In the genomic region with DNA sequence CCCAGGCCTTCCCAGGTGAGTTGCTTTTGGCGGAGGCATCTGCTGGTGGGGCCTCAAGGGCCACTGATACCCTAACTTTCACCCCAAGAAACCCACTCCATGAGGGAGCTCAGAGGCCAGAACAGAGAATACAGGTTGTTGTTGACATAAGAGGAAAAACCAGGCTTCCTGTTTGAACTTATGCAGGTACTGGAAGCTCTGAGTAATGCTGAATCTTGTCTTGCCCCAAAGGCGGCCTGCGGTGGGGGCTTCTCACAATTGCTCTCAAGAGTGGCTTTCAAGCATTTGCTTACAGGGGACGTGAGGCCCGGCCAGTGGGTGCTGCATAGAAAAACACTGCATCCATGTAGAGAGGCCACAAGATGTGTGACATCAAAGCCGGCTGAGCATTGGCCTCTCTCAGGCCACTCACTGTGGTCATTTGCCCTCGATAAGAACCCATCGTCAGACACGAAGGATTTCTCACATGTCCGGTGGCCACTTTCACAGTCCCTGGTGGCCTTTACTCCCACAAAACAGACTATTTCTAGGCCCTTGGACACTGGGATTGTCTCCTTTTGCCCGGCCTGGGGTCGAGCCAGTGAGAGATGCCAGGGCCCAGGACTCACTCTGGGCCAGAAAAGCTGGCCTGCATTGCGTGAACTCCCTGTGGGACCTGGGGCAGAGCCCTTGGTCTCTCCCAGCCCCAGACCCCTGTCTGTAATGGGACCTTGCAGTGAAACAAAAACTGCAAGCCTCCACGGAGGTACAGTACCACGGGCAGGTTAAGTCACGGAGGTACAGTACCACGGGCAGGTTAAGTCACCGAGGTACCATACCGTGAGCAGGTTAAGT, we compare ENCODE assay signal across 9 cellular contexts. TPM values are rescaled to one million over a fixed set of nuclear protein-coding genes. Genes with fewer than 3 reads are reported as not detected.
DNase-seq lines count a peak whose midpoint lies in the region; ATAC-seq and TF ChIP-seq lines count a peak whose summit lies in the region.
"Had no signal": no experiment of that assay in that cellular context is flagged by ENCODE, and none has a peak within 500 bp of the region (broad histone marks: within the 10 kb centered on the region; RNA-seq: fewer than 3 reads in every experiment).

No MANE protein-coding gene starts in this region.

- no peaks in the 10 kb centered on the region for H3K9me2 ChIP-seq in GM23248 (ENCODE audit: insufficient read depth)

- H3K27ac ChIP-seq in CD8-positive, alpha-beta T cell (ENCODE audit: low read depth, low read length) = peak overlapping the region; percentile 45
- no peak overlapping the region for H3K27ac ChIP-seq in GM23248
- H3K27ac ChIP-seq: SK-N-MC had no signal

- H3K4me3 ChIP-seq in CD8-positive, alpha-beta T cell (ENCODE audit: low read depth, low read length) = peak overlapping the region; percentile 38
- no peak overlapping the region for H3K4me3 ChIP-seq in GM23248
- H3K4me3 ChIP-seq: SK-N-MC had no signal

- no peaks in the 10 kb centered on the region for H3K9me3 Mint-ChIP-seq in CD8-positive, alpha-beta T cell
- H3K9me3 Mint-ChIP-seq in activated CD4-positive, alpha-beta memory T cell treated with anti-CD3 and anti-CD28 coated beads, Interleukin-2, amount 10 ng/mL, durations not matched to agents 7 days and 5 days = no peaks in the 10 kb centered on the region
- H3K9me3 Mint-ChIP-seq in activated naive CD4-positive, alpha-beta T cell treated with anti-CD3 and anti-CD28 coated beads, Interleukin-2, amount 50 U/mL, for 72 hours = peaks cover 0 to 4% of the 10 kb centered on the region in 2 donors

- no peak overlapping the region for H3K4me2 ChIP-seq in GM23248 (ENCODE audit: unreplicated experiment)

- H3K27me3 ChIP-seq in CD8-positive, alpha-beta T cell (ENCODE audit: insufficient read depth, low read length) = no peaks in the 10 kb centered on the region
- no peaks in the 10 kb centered on the region for H3K27me3 ChIP-seq in GM23248 (replicated peaks; ENCODE audit: insufficient read depth)

- peaks cover 77% of the 10 kb centered on the region for H3K4me1 ChIP-seq in CD8-positive, alpha-beta T cell (ENCODE audit: insufficient read depth, low read length)
- H3K4me1 ChIP-seq in GM23248 (ENCODE audit: insufficient read depth) = no peaks in the 10 kb centered on the region

- no peaks in the 10 kb centered on the region for H3K9me3 ChIP-seq in CD8-positive, alpha-beta T cell (ENCODE audit: low read length)
- H3K9me3 ChIP-seq in GM23248 (ENCODE audit: low read depth) = no peaks in the 10 kb centered on the region

- H3K27ac Mint-ChIP-seq in CD8-positive, alpha-beta T cell = peak overlapping the region; percentile 97
- peak overlapping the region; percentile 38 for H3K27ac Mint-ChIP-seq in activated CD4-positive, alpha-beta memory T cell treated with anti-CD3 and anti-CD28 coated beads, Interleukin-2, amount 10 ng/mL, durations not matched to agents 7 days and 5 days
- H3K27ac Mint-ChIP-seq in activated naive CD4-positive, alpha-beta T cell treated with anti-CD3 and anti-CD28 coated beads, Interleukin-2, amount 50 U/mL, for 72 hours = peak overlapping the region; percentile 82 to 99

- no peak overlapping the region for H3K9ac ChIP-seq in GM23248

- H3K27me3 Mint-ChIP-seq in CD8-positive, alpha-beta T cell (ENCODE audit: low read depth) = no peaks in the 10 kb centered on the region
- peaks cover 28% of the 10 kb centered on the region for H3K27me3 Mint-ChIP-seq in activated CD4-positive, alpha-beta memory T cell treated with anti-CD3 and anti-CD28 coated beads, Interleukin-2, amount 10 ng/mL, durations not matched to agents 7 days and 5 days

- no peaks in the 10 kb centered on the region for H3F3A ChIP-seq in GM23248 (ENCODE audit: insufficient read depth)

- 82 to 84% methylated on average over 19 of the region's 19 CpGs for WGBS in GM23248 (ENCODE audit: low coverage in 1 of 2, low lambda C conversion rate in 2 of 2, missing lambda C conversion rate in 2 of 2), 2 experiments

- H2AFZ ChIP-seq in GM23248 = no peak overlapping the region

- peak in 6 of 7 experiments; percentile 66 to 84 (median 78) for DNase-seq in CD8-positive, alpha-beta T cell
- peak; percentile 42 for DNase-seq in activated CD4-positive, alpha-beta memory T cell treated with anti-CD3 and anti-CD28 coated beads, Interleukin-2, amount 10 ng/mL, durations not matched to agents 7 days and 5 days
- peak; percentile 76 to 78 for DNase-seq in activated naive CD4-positive, alpha-beta T cell treated with anti-CD3 and anti-CD28 coated beads, Interleukin-2, amount 50 U/mL, for 72 hours (ENCODE audit: low spot score in 2 of 2)
- DNase-seq in stimulated activated CD4-positive, alpha-beta T cell treated with anti-CD3 and anti-CD28 coated beads, Interleukin-4, amount 100 ng/mL, for 1 hour = peak; percentile 72
- DNase-seq in GM23248 = no peak

- H3K36me3 ChIP-seq in CD8-positive, alpha-beta T cell (ENCODE audit: insufficient read depth, low read length) = no peaks in the 10 kb centered on the region
- H3K36me3 ChIP-seq in GM23248 (ENCODE audit: low read depth) = no peaks in the 10 kb centered on the region

- H3K4me3 Mint-ChIP-seq in CD8-positive, alpha-beta T cell = peak overlapping the region; percentile 61
- no peak overlapping the region for H3K4me3 Mint-ChIP-seq in activated CD4-positive, alpha-beta memory T cell treated with anti-CD3 and anti-CD28 coated beads, Interleukin-2, amount 10 ng/mL, durations not matched to agents 7 days and 5 days

- no peaks in the 10 kb centered on the region for H3K79me2 ChIP-seq in GM23248 (ENCODE audit: insufficient read depth)

- ATAC-seq in CD8-positive, alpha-beta T cell = peak; percentile 76
- peak; percentile 90 for ATAC-seq in activated naive CD4-positive, alpha-beta T cell treated with anti-CD3 and anti-CD28 coated beads, Interleukin-2, amount 50 U/mL, for 72 hours
- ATAC-seq in GM21390 (IDR thresholded peaks at IDR 0.05; ENCODE audit: unreplicated experiment) (no peak), GM18511 (IDR thresholded peaks at IDR 0.05; ENCODE audit: unreplicated experiment) (no peak), HG03521 (IDR thresholded peaks at IDR 0.05; ENCODE audit: unreplicated experiment) (no peak)

- CTCF ChIA-PET in CD8-positive, alpha-beta T cell (lab: Charles Lee) = interaction anchor here (1.1 to 2.8 kb wide), 3 partner anchors 20 to 40 kb away, joined by 5 to 21 read pairs (median 9); no protein-coding TSS in a partner anchor
- CTCF ChIA-PET in activated CD4-positive, alpha-beta memory T cell treated with anti-CD3 and anti-CD28 coated beads, Interleukin-2, amount 10 ng/mL, durations not matched to agents 7 days and 5 days (lab: Charles Lee) = no interaction called here

- no peaks in the 10 kb centered on the region for H3K36me3 Mint-ChIP-seq in CD8-positive, alpha-beta T cell
- peaks cover 3% of the 10 kb centered on the region for H3K36me3 Mint-ChIP-seq in activated CD4-positive, alpha-beta memory T cell treated with anti-CD3 and anti-CD28 coated beads, Interleukin-2, amount 10 ng/mL, durations not matched to agents 7 days and 5 days (ENCODE audit: low read depth)
- H3K36me3 Mint-ChIP-seq in activated naive CD4-positive, alpha-beta T cell treated with anti-CD3 and anti-CD28 coated beads, Interleukin-2, amount 50 U/mL, for 72 hours = peaks cover 0 to 22% of the 10 kb centered on the region in 2 donors

- no peak for TF ChIP-seq CTCF in CD8-positive, alpha-beta T cell (IDR thresholded peaks at IDR 0.05)

- intact Hi-C loops in CD8-positive, alpha-beta T cell (cut with DNase I, micrococcal nuclease) = loop anchor here (1.0 to 5.0 kb wide), 2 partner anchors 10 to 38 kb away; no protein-coding TSS in a partner anchor

- H3K4me1 Mint-ChIP-seq in CD8-positive, alpha-beta T cell (ENCODE audit: low read depth) = peaks cover 75% of the 10 kb centered on the region
- H3K4me1 Mint-ChIP-seq in activated CD4-positive, alpha-beta memory T cell treated with anti-CD3 and anti-CD28 coated beads, Interleukin-2, amount 10 ng/mL, durations not matched to agents 7 days and 5 days = peaks cover 17% of the 10 kb centered on the region

- POLR2A ChIA-PET in CD8-positive, alpha-beta T cell (lab: Charles Lee) = interaction anchor here (1.0 to 1.1 kb wide), 6 partner anchors 8 to 75 kb away, joined by 3 to 8 read pairs (median 4); a partner anchor contains a TSS
- POLR2A ChIA-PET in activated CD4-positive, alpha-beta memory T cell treated with anti-CD3 and anti-CD28 coated beads, Interleukin-2, amount 10 ng/mL, durations not matched to agents 7 days and 5 days (lab: Charles Lee) = no interaction called here

- in situ Hi-C loops in GM23248 (cut with MboI) = no loop called here

- no peaks in the 10 kb centered on the region for H4K20me1 ChIP-seq in GM23248 (ENCODE audit: insufficient read depth)

RNA-seq across cellular contexts. Expression of a gene that starts 34.5 kb away (rescaled TPM):
- total RNA-seq in CD8-positive, alpha-beta T cell = 100 to 1,000 TPM; 517 to 538 TPM
- 10 to 100 TPM; 19.2 to 21.9 TPM for total RNA-seq in activated CD4-positive, alpha-beta memory T cell treated with anti-CD3 and anti-CD28 coated beads, Interleukin-2, amount 10 ng/mL, durations not matched to agents 7 days and 5 days
- 100 to 1,000 TPM in 1 of 2 donors, 10 to 100 TPM in 1; 93.5 to 229 TPM for total RNA-seq in activated naive CD4-positive, alpha-beta T cell treated with anti-CD3 and anti-CD28 coated beads, Interleukin-2, amount 50 U/mL, for 72 hours
- total RNA-seq in GM23248 (2014; rRNA removed; shearing (Covaris generic)) = 1.4 and 2.5 TPM in 2 replicates
- polyA plus RNA-seq in GM23248 (2016; fragmentation: Nextera tagmentation; extraction: Ambion mirVana) = 2.4 and 2.7 TPM in 2 replicates

Comparison
In these comparisons a context has a peak if more than half of its experiments do, and no peak if none do; other contexts are left out.
1. ATAC-seq: peak in CD8-positive, alpha-beta T cell (single experiment) and activated naive CD4-positive, alpha-beta T cell treated with anti-CD3 and anti-CD28 coated beads, Interleukin-2, amount 50 U/mL, for 72 hours (2 of 2); none in GM21390 (single experiment), GM18511 (single experiment) and HG03521 (single experiment).
2. H3K27ac Mint-ChIP-seq: peak in every context shown above with its lines; median percentile 97 in CD8-positive, alpha-beta T cell; 90 in activated naive CD4-positive, alpha-beta T cell treated with anti-CD3 and anti-CD28 coated beads, Interleukin-2, amount 50 U/mL, for 72 hours; 38 in activated CD4-positive, alpha-beta memory T cell treated with anti-CD3 and anti-CD28 coated beads, Interleukin-2, amount 10 ng/mL, durations not matched to agents 7 days and 5 days.
3. RNA of a gene that starts 34.5 kb away (total RNA-seq): 517 to 538 TPM in CD8-positive, alpha-beta T cell and 93.5 to 229 TPM in activated naive CD4-positive, alpha-beta T cell treated with anti-CD3 and anti-CD28 coated beads, Interleukin-2, amount 50 U/mL, for 72 hours; 19.2 to 21.9 TPM in activated CD4-positive, alpha-beta memory T cell treated with anti-CD3 and anti-CD28 coated beads, Interleukin-2, amount 10 ng/mL, durations not matched to agents 7 days and 5 days and 1.4 to 2.5 TPM in GM23248; every median in the first group is over 4 times any median in the second.